Comparison of ENCODE assay signal across 13 cellular contexts in the genomic region with DNA sequence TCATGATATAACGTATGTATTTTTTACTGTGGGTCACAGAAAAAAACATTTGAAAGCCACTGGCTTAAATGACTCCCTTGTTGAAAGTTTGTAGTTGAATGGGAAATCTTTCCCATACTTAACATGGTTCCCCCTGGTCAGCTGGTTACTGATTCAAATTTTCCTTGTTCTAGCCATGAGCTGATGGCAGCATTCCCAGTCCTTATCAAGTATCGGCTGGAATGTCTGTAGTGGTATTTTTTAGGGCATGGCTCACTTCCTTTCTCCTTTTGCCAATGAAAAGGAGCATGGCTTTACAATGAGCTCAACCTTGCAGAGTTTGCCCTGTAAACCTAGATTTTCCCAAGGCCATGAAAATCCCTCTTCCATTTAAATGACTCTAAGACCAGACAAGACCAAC. TPM values are rescaled to one million over a fixed set of nuclear protein-coding genes. Genes with fewer than 3 reads are reported as not detected.
DNase-seq lines count a peak whose midpoint lies in the region; ATAC-seq and TF ChIP-seq lines count a peak whose summit lies in the region.
"Had no signal": no experiment of that assay in that cellular context is flagged by ENCODE, and none has a peak within 500 bp of the region (broad histone marks: within the 10 kb centered on the region; RNA-seq: fewer than 3 reads in every experiment).

No MANE protein-coding gene starts in this region.

- H3K4me1 ChIP-seq in mesodermal cell (ENCODE audit: control insufficient read depth, insufficient read depth, low read length, poor library complexity, severe bottlenecking) = no peaks in the 10 kb centered on the region

- H3K4me1 Mint-ChIP-seq in activated CD8-positive, alpha-beta memory T cell treated with anti-CD3 and anti-CD28 coated beads, Interleukin-2, amount 10 ng/mL, durations not matched to agents 7 days and 5 days = no peaks in the 10 kb centered on the region
- H3K4me1 Mint-ChIP-seq: activated B cell treated with CpG ODN at 0.5 μM for 24 hours; central memory CD8-positive, alpha-beta T cell; naive B cell had no signal

- no peak overlapping the region for H3K4me3 Mint-ChIP-seq in activated CD8-positive, alpha-beta memory T cell treated with anti-CD3 and anti-CD28 coated beads, Interleukin-2, amount 10 ng/mL, durations not matched to agents 7 days and 5 days
- H3K4me3 Mint-ChIP-seq: activated B cell treated with CpG ODN at 0.5 μM for 24 hours; central memory CD8-positive, alpha-beta T cell; naive B cell had no signal

- peak overlapping the region; percentile 72 for H3K27ac ChIP-seq in mesodermal cell (ENCODE audit: low read depth, low read length, severe bottlenecking)

- H3K36me3 ChIP-seq in mesodermal cell (ENCODE audit: control insufficient read depth, insufficient read depth, low read length) = no peaks in the 10 kb centered on the region

- POLR2A ChIA-PET in GM10248 (lab: Yijun Ruan, JAX) = no interaction called here

- no peak for ATAC-seq in activated CD8-positive, alpha-beta memory T cell treated with anti-CD3 and anti-CD28 coated beads, Interleukin-2, amount 10 ng/mL, durations not matched to agents 7 days and 5 days
- no peak for ATAC-seq in GM18870 (IDR thresholded peaks at IDR 0.05; ENCODE audit: unreplicated experiment)

- no peak overlapping the region for H3K27ac Mint-ChIP-seq in activated CD8-positive, alpha-beta memory T cell treated with anti-CD3 and anti-CD28 coated beads, Interleukin-2, amount 10 ng/mL, durations not matched to agents 7 days and 5 days
- H3K27ac Mint-ChIP-seq: activated B cell treated with CpG ODN at 0.5 μM for 24 hours had no signal

- H3K27me3 Mint-ChIP-seq in activated CD8-positive, alpha-beta memory T cell treated with anti-CD3 and anti-CD28 coated beads, Interleukin-2, amount 10 ng/mL, durations not matched to agents 7 days and 5 days = no peaks in the 10 kb centered on the region

- TF ChIP-seq CTCF in AG09309 (IDR thresholded peaks at IDR 0.05; ENCODE audit: control insufficient read depth, insufficient read depth, low read depth, low read length, missing control alignments) (no peak), epithelial cell of proximal tubule (conservative IDR thresholded peaks at IDR 0.05; ENCODE audit: low read depth, low read length) (no peak), GM10248 (IDR thresholded peaks at IDR 0.05; ENCODE audit: control extremely low read depth, extremely low read depth, low read depth, missing control alignments) (no peak)

- no peaks in the 10 kb centered on the region for H3K9me3 ChIP-seq in mesodermal cell (ENCODE audit: control insufficient read depth, low read length)

- peak; percentile 94 for DNase-seq in AG09309 (ENCODE audit: low read depth)
- peak; percentile 18 for DNase-seq in NCI-H2196 treated with DMSO at 0.1 percent for 48 hours (lab: John Stamatoyannopoulos, UW; ENCODE audit: unreplicated experiment)
- peak; percentile 90 for DNase-seq in epithelial cell of proximal tubule (ENCODE audit: low read depth)
- no peak for DNase-seq in GM10248 (ENCODE audit: extremely low spot score)
- DNase-seq in iPS-NIHi7 (ENCODE audit: extremely low spot score) = no peak
- no peak for DNase-seq in activated CD8-positive, alpha-beta memory T cell treated with anti-CD3 and anti-CD28 coated beads, Interleukin-2, amount 10 ng/mL, durations not matched to agents 7 days and 5 days
- DNase-seq: activated B cell treated with CpG ODN at 0.5 μM for 24 hours, COR-L47, naive B cell had no signal

- WGBS in mesodermal cell (ENCODE audit: insufficient coverage in 2 of 2), 2 experiments = 78 to 80% methylated on average over 1 to 2 of the region's 2 CpGs

- CTCF ChIA-PET in GM10248 (lab: Yijun Ruan, JAX) = no interaction called here
- CTCF ChIA-PET in activated CD8-positive, alpha-beta memory T cell treated with anti-CD3 and anti-CD28 coated beads, Interleukin-2, amount 10 ng/mL, durations not matched to agents 7 days and 5 days (lab: Charles Lee) = no interaction called here

- H3K4me3 ChIP-seq in AG09309 (ENCODE audit: control insufficient read depth, low read depth, low read length) (no peak overlapping the region), epithelial cell of proximal tubule (ENCODE audit: low read depth, low read length) (no peak overlapping the region), mesodermal cell (ENCODE audit: extremely low read depth, insufficient read depth, low read length, poor library complexity, severe bottlenecking) (no peak overlapping the region)

- no peaks in the 10 kb centered on the region for H3K36me3 Mint-ChIP-seq in activated CD8-positive, alpha-beta memory T cell treated with anti-CD3 and anti-CD28 coated beads, Interleukin-2, amount 10 ng/mL, durations not matched to agents 7 days and 5 days
- H3K36me3 Mint-ChIP-seq: naive B cell had no signal

- no peaks in the 10 kb centered on the region for H3K9me3 Mint-ChIP-seq in activated CD8-positive, alpha-beta memory T cell treated with anti-CD3 and anti-CD28 coated beads, Interleukin-2, amount 10 ng/mL, durations not matched to agents 7 days and 5 days (ENCODE audit: low read depth)
- H3K9me3 Mint-ChIP-seq: activated B cell treated with CpG ODN at 0.5 μM for 24 hours; central memory CD8-positive, alpha-beta T cell; naive B cell had no signal

RNA-seq across cellular contexts. Expression of a gene that starts 55.7 kb away (rescaled TPM):
- total RNA-seq in epithelial cell of proximal tubule = 1.4 and 1.5 TPM in 2 replicates
- not detected for polyA plus RNA-seq in mesodermal cell (2013, experiment 1 of 2)
- polyA plus RNA-seq in mesodermal cell (2013, experiment 2 of 2) = not detected
- total RNA-seq in activated CD8-positive, alpha-beta memory T cell treated with anti-CD3 and anti-CD28 coated beads, Interleukin-2, amount 10 ng/mL, durations not matched to agents 7 days and 5 days = under 1 TPM; 0.23 to 0.38 TPM
- total RNA-seq: activated B cell treated with CpG ODN at 0.5 μM for 24 hours, NCI-H460 had no signal

Comparison
In these comparisons a context has a peak if more than half of its experiments do, and no peak if none do; other contexts are left out.
1. DNase-seq: peak in AG09309 (single experiment), NCI-H2196 treated with DMSO at 0.1 percent for 48 hours (single experiment) and epithelial cell of proximal tubule (single experiment); none in GM10248 (single experiment), iPS-NIHi7 (single experiment) and activated CD8-positive, alpha-beta memory T cell treated with anti-CD3 and anti-CD28 coated beads, Interleukin-2, amount 10 ng/mL, durations not matched to agents 7 days and 5 days (single experiment).